ENCODE assay signal across 9 cellular contexts in genomic region chr7:8177109-8177933, GRCh38.
DNase-seq lines count a peak whose midpoint lies in the region; ATAC-seq lines count a peak whose summit lies in the region.
"Had no signal": no experiment of that assay in that cellular context is flagged by ENCODE, and none has a peak within 500 bp of the region (broad histone marks: within the 10 kb centered on the region; RNA-seq: fewer than 3 reads in every experiment).

No MANE protein-coding gene starts in this region.

- no peaks in the 10 kb centered on the region for H3K36me3 Mint-ChIP-seq in activated CD4-positive, alpha-beta T cell treated with anti-CD3 and anti-CD28 coated beads for 36 hours (ENCODE audit: low read depth)

- DNase-seq in activated CD4-positive, alpha-beta T cell treated with anti-CD3 and anti-CD28 coated beads for 36 hours = no peak
- no peak for DNase-seq in activated CD4-positive, alpha-beta T cell treated with anti-CD3 and anti-CD28 coated beads, Interleukin-2, amount 50 U/mL, for 1 hour
- DNase-seq in SKM-1 (lab: John Stamatoyannopoulos, UW; ENCODE audit: unreplicated experiment) (peak; percentile 29), NCI-H82 (lab: John Stamatoyannopoulos, UW) (no peak), NCI-H146 treated with DMSO at 0.1 percent for 48 hours (lab: John Stamatoyannopoulos, UW; ENCODE audit: unreplicated experiment) (no peak), HAP-1 (ENCODE audit: low spot score in 2 of 2) (no peak)

- H3K4me1 Mint-ChIP-seq in activated CD4-positive, alpha-beta T cell treated with anti-CD3 and anti-CD28 coated beads for 36 hours = peaks cover 42% of the 10 kb centered on the region

- H3K4me1 ChIP-seq in skeletal muscle tissue (ENCODE audit: control insufficient read depth in 3 of 3, insufficient read depth in 3 of 3, low read length in 3 of 3) (peaks cover 0 to 25% (median 6%) of the 10 kb centered on the region in 3 donors), HAP-1 (no peaks in the 10 kb centered on the region; the same call in 1 of the 2 replicates)
- H3K4me1 ChIP-seq: A549 had no signal

- in situ Hi-C loops in HAP-1 (cut with MboI; ENCODE audit: low sequenced_read_pairs) = no loop called here

- no peaks in the 10 kb centered on the region for H3K36me3 ChIP-seq in skeletal muscle tissue (ENCODE audit: control insufficient read depth in 3 of 3, insufficient read depth in 3 of 3, low read length in 3 of 3)
- H3K36me3 ChIP-seq in HAP-1 (replicated peaks) = no peaks in the 10 kb centered on the region

- no peaks in the 10 kb centered on the region for H3K9me3 ChIP-seq in skeletal muscle tissue (ENCODE audit: control insufficient read depth in 3 of 3, low read length in 3 of 3)
- no peaks in the 10 kb centered on the region for H3K9me3 ChIP-seq in HAP-1
- H3K9me3 ChIP-seq: A549 had no signal

- no peak overlapping the region for H3K9ac ChIP-seq in skeletal muscle tissue (ENCODE audit: low read depth in 1 of 3, low read length in 3 of 3)

- intact Hi-C loops in activated CD4-positive, alpha-beta T cell treated with anti-CD3 and anti-CD28 coated beads for 36 hours (cut with DNase I, micrococcal nuclease) = loop anchor here (2.0 kb wide), 2 partner anchors 43 to 137 kb away; no protein-coding TSS in a partner anchor

- no peak for ATAC-seq in activated CD4-positive, alpha-beta T cell treated with anti-CD3 and anti-CD28 coated beads for 36 hours
- ATAC-seq in HG02943 (IDR thresholded peaks at IDR 0.05; ENCODE audit: low read depth, unreplicated experiment) = peak; percentile 50

- CTCF ChIA-PET in activated CD4-positive, alpha-beta T cell treated with anti-CD3 and anti-CD28 coated beads for 36 hours (lab: Charles Lee) = interaction anchor here (0.7 to 2.8 kb wide), 3 partner anchors 12 to 496 kb away, joined by 3 to 10 read pairs (median 4); no protein-coding TSS in a partner anchor

- H3K27me3 ChIP-seq in skeletal muscle tissue (ENCODE audit: control insufficient read depth in 3 of 3, insufficient read depth in 3 of 3, low read length in 3 of 3) (no peaks in the 10 kb centered on the region), HAP-1 (ENCODE audit: low read depth) (no peaks in the 10 kb centered on the region)

- H3K9me3 Mint-ChIP-seq in activated CD4-positive, alpha-beta T cell treated with anti-CD3 and anti-CD28 coated beads for 36 hours (ENCODE audit: low read depth) = no peaks in the 10 kb centered on the region

- H3K4me3 Mint-ChIP-seq in activated CD4-positive, alpha-beta T cell treated with anti-CD3 and anti-CD28 coated beads for 36 hours = peak overlapping the region; percentile 63

- POLR2A ChIA-PET in activated CD4-positive, alpha-beta T cell treated with anti-CD3 and anti-CD28 coated beads for 36 hours (lab: Charles Lee) = no interaction called here

- H3K4me3 ChIP-seq in skeletal muscle tissue (ENCODE audit: low read length in 3 of 3) = no peak overlapping the region
- no peak overlapping the region for H3K4me3 ChIP-seq in HAP-1
- H3K4me3 ChIP-seq: A549 had no signal

- H3K27ac Mint-ChIP-seq in activated CD4-positive, alpha-beta T cell treated with anti-CD3 and anti-CD28 coated beads for 36 hours = peak overlapping the region; percentile 95

- peak overlapping the region; percentile 0 for H3K27ac ChIP-seq in skeletal muscle tissue (ENCODE audit: low read depth, low read length)
- H3K27ac ChIP-seq: A549 had no signal

- no peaks in the 10 kb centered on the region for H3K27me3 Mint-ChIP-seq in activated CD4-positive, alpha-beta T cell treated with anti-CD3 and anti-CD28 coated beads for 36 hours
